1 cellular context compared by ENCODE assay signal in the genomic region with DNA sequence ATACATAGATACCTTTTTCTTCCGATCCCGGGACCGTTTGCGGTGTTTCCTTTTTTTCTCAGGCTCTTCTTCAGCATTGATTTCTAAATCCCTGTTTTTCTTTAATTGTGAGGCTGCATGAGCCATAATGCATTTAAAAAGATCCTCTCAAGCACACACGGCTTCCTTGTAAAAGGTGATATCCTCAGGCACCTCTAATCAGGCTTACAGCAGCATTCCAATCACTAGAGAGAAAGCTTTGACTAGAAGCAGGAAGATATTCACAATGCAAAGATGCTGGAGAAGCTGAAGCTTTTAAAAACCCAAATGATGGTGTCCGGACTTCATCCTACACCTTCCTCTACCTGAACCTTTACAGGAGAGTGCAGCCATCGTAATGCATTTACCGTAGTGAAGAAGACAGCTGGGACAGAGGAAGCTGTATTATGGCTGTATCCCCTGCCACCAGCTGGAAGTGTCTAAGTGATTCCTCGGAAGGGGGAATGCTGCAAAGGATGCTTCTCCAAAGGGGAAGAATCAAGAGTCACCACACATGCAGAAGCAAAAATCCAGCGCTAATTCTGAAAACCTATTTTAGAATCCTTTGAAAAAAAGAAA.
TF ChIP-seq lines count a peak whose summit lies in the region.

A gene (minus strand): TSS at position 463 of the 597 bp plus-strand sequence. CDS start 337 bp downstream, at position 126.

TF ChIP-seq in HEK293, 187 proteins besides CTCF, POLR2A, EP300 and RAD21 (continued from another document):
- TF ChIP-seq, protein P1, sequence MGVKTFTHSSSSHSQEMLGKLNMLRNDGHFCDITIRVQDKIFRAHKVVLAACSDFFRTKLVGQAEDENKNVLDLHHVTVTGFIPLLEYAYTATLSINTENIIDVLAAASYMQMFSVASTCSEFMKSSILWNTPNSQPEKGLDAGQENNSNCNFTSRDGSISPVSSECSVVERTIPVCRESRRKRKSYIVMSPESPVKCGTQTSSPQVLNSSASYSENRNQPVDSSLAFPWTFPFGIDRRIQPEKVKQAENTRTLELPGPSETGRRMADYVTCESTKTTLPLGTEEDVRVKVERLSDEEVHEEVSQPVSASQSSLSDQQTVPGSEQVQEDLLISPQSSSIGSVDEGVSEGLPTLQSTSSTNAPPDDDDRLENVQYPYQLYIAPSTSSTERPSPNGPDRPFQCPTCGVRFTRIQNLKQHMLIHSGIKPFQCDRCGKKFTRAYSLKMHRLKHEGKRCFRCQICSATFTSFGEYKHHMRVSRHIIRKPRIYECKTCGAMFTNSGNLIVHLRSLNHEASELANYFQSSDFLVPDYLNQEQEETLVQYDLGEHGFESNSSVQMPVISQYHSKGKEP (tag by site-specific recombination; IDR thresholded peaks at IDR 0.05), result no peak
